Comparison of ENCODE assay signal across 15 cellular contexts in genomic region chr9:89274838-89275237, GRCh38. TPM values are rescaled to one million over a fixed set of nuclear protein-coding genes. Genes with fewer than 3 reads are reported as not detected.
A peak's percentile ranks its signal among the peaks of the same experiment; 100 is the strongest.
DNase-seq lines count a peak whose midpoint lies in the region; ATAC-seq and TF ChIP-seq lines count a peak whose summit lies in the region.
"Had no signal": no experiment of that assay in that cellular context is flagged by ENCODE, and none has a peak within 500 bp of the region (broad histone marks: within the 10 kb centered on the region; RNA-seq: fewer than 3 reads in every experiment).

No MANE protein-coding gene starts in this region.

- H3K4me2 ChIP-seq in IMR-90 (ENCODE audit: low read depth, low read length): peak overlapping the region; percentile 36; the same call in 1 of the 2 replicates
- H3K4me2 ChIP-seq: BLaER1 had no signal

- CTCF ChIA-PET in IMR-90 (lab: Yijun Ruan, JAX): no interaction called here

- peaks cover 30% of the 10 kb centered on the region for H3K9me3 Mint-ChIP-seq in activated T-cell treated with anti-CD3 and anti-CD28 coated beads, Interleukin-2, amount 50 U/mL, for 24 hours

- BruUV-seq in IMR-90 (replicated peaks; lab: Mats Ljungman, UMichigan): no TSS peak

- H3K4me1 Mint-ChIP-seq in activated T-cell treated with anti-CD3 and anti-CD28 coated beads, Interleukin-2, amount 50 U/mL, for 24 hours (ENCODE audit: low read depth): peaks cover 34% of the 10 kb centered on the region
- H3K4me1 Mint-ChIP-seq: activated B cell treated with CpG ODN at 0.5 μM for 24 hours had no signal

- H3K27ac Mint-ChIP-seq in activated T-cell treated with anti-CD3 and anti-CD28 coated beads, Interleukin-2, amount 50 U/mL, for 24 hours: no peak overlapping the region
- H3K27ac Mint-ChIP-seq: activated B cell treated with CpG ODN at 0.5 μM for 24 hours; activated naive CD8-positive, alpha-beta T cell had no signal

- H3K79me1 ChIP-seq in IMR-90 (ENCODE audit: low read depth in 1 of 2, low read length in 2 of 2): no peaks in the 10 kb centered on the region

- no peak overlapping the region for H3K56ac ChIP-seq in IMR-90 (ENCODE audit: extremely low read depth, insufficient read depth, low read length)

- no peak overlapping the region for H3K4me3 Mint-ChIP-seq in activated T-cell treated with anti-CD3 and anti-CD28 coated beads, Interleukin-2, amount 50 U/mL, for 24 hours
- H3K4me3 Mint-ChIP-seq: activated B cell treated with CpG ODN at 0.5 μM for 24 hours; activated naive CD8-positive, alpha-beta T cell had no signal

- peaks cover 3% of the 10 kb centered on the region for H3K36me3 Mint-ChIP-seq in activated T-cell treated with anti-CD3 and anti-CD28 coated beads, Interleukin-2, amount 50 U/mL, for 24 hours (ENCODE audit: low read depth)

- H3K36me3 ChIP-seq in IMR-90 (ENCODE audit: control insufficient read depth, insufficient read depth, low read length): no peaks in the 10 kb centered on the region
- H3K36me3 ChIP-seq in brain microvascular endothelial cell (replicated peaks): no peaks in the 10 kb centered on the region
- H3K36me3 ChIP-seq in right lobe of liver: no peaks in the 10 kb centered on the region
- H3K36me3 ChIP-seq: BLaER1, SJSA1 had no signal

- H3K4me1 ChIP-seq in IMR-90 (ENCODE audit: control insufficient read depth, insufficient read depth, low read length): peaks cover 7% of the 10 kb centered on the region; the same call in 1 of the 2 replicates
- H3K4me1 ChIP-seq in right lobe of liver: no peaks in the 10 kb centered on the region
- H3K4me1 ChIP-seq: SJSA1 had no signal

- H3K4ac ChIP-seq in IMR-90 (ENCODE audit: low read depth, low read length): no peak overlapping the region

- H3K14ac ChIP-seq in IMR-90 (replicated peaks; ENCODE audit: low read depth, low read length): no peak overlapping the region

- H3K9me1 ChIP-seq in IMR-90 (ENCODE audit: insufficient read depth, low read length): no peaks in the 10 kb centered on the region

- TF ChIP-seq RAD21 in IMR-90 (IDR thresholded peaks at IDR 0.05; ENCODE audit: low read length): 0 out of 2 replicates have a peak, but pooled peaks have one; percentile 14

- dilution Hi-C loops in IMR-90 (cut with HindIII; ENCODE audit: low sequenced_read_pairs, unreplicated experiment): no loop called here

- H2AK9ac ChIP-seq in IMR-90 (replicated peaks; ENCODE audit: low read depth, low read length, poor library complexity): no peak overlapping the region

- DNase-seq in activated T-cell treated with anti-CD3 and anti-CD28 coated beads for 48 hours (ENCODE audit: low read depth): peak; percentile 14
- DNase-seq in activated T-cell treated with anti-CD3 and anti-CD28 coated beads, Interleukin-2, amount 50 U/mL, for 24 hours: no peak
- DNase-seq in IMR-90: peak; percentile 99
- DNase-seq in brain microvascular endothelial cell: peak; percentile 94
- DNase-seq in renal cortical epithelial cell (ENCODE audit: low read depth): peak; percentile 92
- no peak for DNase-seq in right lobe of liver
- DNase-seq: activated B cell treated with CpG ODN at 0.5 μM for 24 hours, hippocampal formation, NCI-H1105, NCI-H510A had no signal

- H4K91ac ChIP-seq in IMR-90 (ENCODE audit: insufficient read depth, low read depth, low read length): no peak overlapping the region

- no peak overlapping the region for H3K9ac ChIP-seq in IMR-90 (ENCODE audit: low read depth, low read length)
- H3K9ac ChIP-seq: BLaER1 had no signal

- H2AK5ac ChIP-seq in IMR-90 (ENCODE audit: low read depth, low read length): no peak overlapping the region

- H3K18ac ChIP-seq in IMR-90 (ENCODE audit: low read depth, low read length): no peak overlapping the region

- no peaks in the 10 kb centered on the region for H4K20me1 ChIP-seq in IMR-90 (ENCODE audit: insufficient read depth, low read length)
- H4K20me1 ChIP-seq: BLaER1 had no signal

- TF ChIP-seq CTCF in IMR-90 (conservative IDR thresholded peaks at IDR 0.05; ENCODE audit: low read depth, low read length) (no peak), brain microvascular endothelial cell (IDR thresholded peaks at IDR 0.05; ENCODE audit: low read depth, low read length, missing control alignments) (no peak), right lobe of liver (IDR thresholded peaks at IDR 0.05) (no peak)

- WGBS in IMR-90 (ENCODE audit: extremely low coverage in 2 of 2, insufficient read length in 1 of 2), 2 experiments: no CpG with 5 or more reads among the region's 5 CpGs
- WGBS in right lobe of liver (ENCODE audit: insufficient coverage, low coverage, low lambda C conversion rate, missing lambda C conversion rate): 59% methylated on average over 5 of the region's 5 CpGs

- H3K4me3 ChIP-seq in IMR-90 (ENCODE audit: insufficient read depth, low read depth, low read length): no peak overlapping the region
- H3K4me3 ChIP-seq in brain microvascular endothelial cell (ENCODE audit: low read depth, low read length): no peak overlapping the region
- no peak overlapping the region for H3K4me3 ChIP-seq in right lobe of liver
- H3K4me3 ChIP-seq: BLaER1, SJSA1 had no signal

- H2BK15ac ChIP-seq in IMR-90 (ENCODE audit: low read depth, low read length): no peak overlapping the region; the same call in 2 of the 3 replicates

- H2BK20ac ChIP-seq in IMR-90 (ENCODE audit: low read depth, low read length): peak overlapping the region; percentile 90; the same call in 1 of the 2 replicates

- intact Hi-C loops in IMR-90 (cut with micrococcal nuclease) (loop anchor here (5.0 to 10.0 kb wide), 2 partner anchors 253 to 680 kb away; no protein-coding TSS in a partner anchor), right lobe of liver (cut with DNase I) (no loop called here)

- peak overlapping the region; percentile 83 for H2BK5ac ChIP-seq in IMR-90 (ENCODE audit: low read depth, low read length, poor library complexity, severe bottlenecking)

- 0 out of 2 replicates have a peak, but pooled peaks have one; percentile 28 for TF ChIP-seq POLR2A in IMR-90 (IDR thresholded peaks at IDR 0.05; ENCODE audit: low read depth, low read length)
- no peak for TF ChIP-seq POLR2A in right lobe of liver (IDR thresholded peaks at IDR 0.05)

- in situ Hi-C loops in IMR-90 (cut with MboI; ENCODE audit: low sequenced_read_pairs): loop anchor here (10.0 kb wide), 1 partner anchor 680 kb away; no protein-coding TSS in a partner anchor
- in situ Hi-C loops in brain microvascular endothelial cell (cut with HindIII; ENCODE audit: low pct_ligation_motif_present, low sequenced_read_pairs): no loop called here

- peak overlapping the region; percentile 55; the same call in 1 of the 2 replicates for H4K5ac ChIP-seq in IMR-90 (ENCODE audit: low read depth, low read length)

- ATAC-seq in IMR-90 (ENCODE audit: low read depth) (peak; percentile 93), HG03139 (IDR thresholded peaks at IDR 0.05; ENCODE audit: unreplicated experiment) (no peak), right lobe of liver (no peak), GM21529 (IDR thresholded peaks at IDR 0.05; ENCODE audit: unreplicated experiment) (no peak)

- H3K27me3 Mint-ChIP-seq in activated T-cell treated with anti-CD3 and anti-CD28 coated beads, Interleukin-2, amount 50 U/mL, for 24 hours: peaks cover 6% of the 10 kb centered on the region
- H3K27me3 Mint-ChIP-seq: activated naive CD8-positive, alpha-beta T cell had no signal

- H2AFZ ChIP-seq in IMR-90 (replicated peaks; ENCODE audit: low read length, poor library complexity): no peak overlapping the region

- H2BK120ac ChIP-seq in IMR-90 (ENCODE audit: low read depth, low read length): peak overlapping the region; percentile 77

- POLR2A ChIA-PET in IMR-90 (lab: Charles Lee; ENCODE audit: unreplicated experiment): no interaction called here

- H3K9me3 ChIP-seq in IMR-90 (ENCODE audit: control insufficient read depth, insufficient read depth, low read length) (peaks cover 12% of the 10 kb centered on the region), right lobe of liver (no peaks in the 10 kb centered on the region)
- H3K9me3 ChIP-seq: SJSA1 had no signal

- no peak overlapping the region for H3K23ac ChIP-seq in IMR-90 (ENCODE audit: low read depth, low read length)

- H3K27ac ChIP-seq in IMR-90 (ENCODE audit: insufficient read depth, low read length) (peak overlapping the region; percentile 55; the same call in 1 of the 2 replicates), brain microvascular endothelial cell (peak overlapping the region; percentile 78), right lobe of liver (no peak overlapping the region)
- H3K27ac ChIP-seq: BLaER1, SJSA1 had no signal

- H3K27me3 ChIP-seq in IMR-90 (ENCODE audit: control insufficient read depth, insufficient read depth, low read length): no peaks in the 10 kb centered on the region
- no peaks in the 10 kb centered on the region for H3K27me3 ChIP-seq in brain microvascular endothelial cell (replicated peaks)
- no peaks in the 10 kb centered on the region for H3K27me3 ChIP-seq in right lobe of liver
- H3K27me3 ChIP-seq: BLaER1, SJSA1 had no signal

- H4K8ac ChIP-seq in IMR-90 (ENCODE audit: low read depth in 2 of 2, low read length in 2 of 2): peak overlapping the region in 1 of 2 experiments; percentile 63; a peak in 1 of 4 replicates

TF ChIP-seq in IMR-90, 13 proteins besides CTCF, POLR2A, EP300 and RAD21 (continues in another document):
- TF ChIP-seq RCOR1 (IDR thresholded peaks at IDR 0.05; ENCODE audit: insufficient replicate concordance, low read length) (no peak), MXI1 (IDR thresholded peaks at IDR 0.05; ENCODE audit: borderline replicate concordance, low read depth, low read length) (peak; percentile 82; the same call in 1 of the 2 replicates), SMC3 (IDR thresholded peaks at IDR 0.05; ENCODE audit: low read depth, low read length) (no peak; the same call in 1 of the 2 replicates), FOS (IDR thresholded peaks at IDR 0.05; ENCODE audit: low read depth, low read length) (peak; percentile 87), MAZ (IDR thresholded peaks at IDR 0.05; ENCODE audit: borderline replicate concordance, low read depth, low read length) (peak; percentile 16; the same call in 1 of the 2 replicates), NFE2L2 (IDR thresholded peaks at IDR 0.05; ENCODE audit: low read depth, low read length) (peak; percentile 17; the same call in 1 of the 2 replicates), BHLHE40 (IDR thresholded peaks at IDR 0.05; ENCODE audit: low read depth, low read length) (peak; percentile 77), MAFK (IDR thresholded peaks at IDR 0.05; ENCODE audit: low read depth, low read length) (no peak)

RNA-seq across cellular contexts. Expression of gene CKS2, which starts 36.2 kb away (rescaled TPM):
- total RNA-seq in IMR-90 (2012; rRNA removed) (192 and 322 TPM in 2 replicates), renal cortical epithelial cell (69.7 and 208 TPM in 2 replicates), right lobe of liver (10 to 100 TPM in 3 of 6 experiments, 1 to 10 TPM in 3; 4.4 to 27.2 (median 9.1) TPM)
- polyA plus RNA-seq in IMR-90 (2012; rRNA removed): 261 and 325 TPM in 2 replicates
- 28.4 and 79.6 TPM in 2 replicates for polyA plus RNA-seq in IMR-90 (2012; cell fraction: cytosol; rRNA removed)
- polyA plus RNA-seq in IMR-90 (2012; cell fraction: nucleus; rRNA removed; ENCODE audit: low replicate concordance): 30.5 and 89.8 TPM in 2 replicates

RNA-seq across cellular contexts. Expression of gene SECISBP2, which starts 43.5 kb away (rescaled TPM):
- total RNA-seq in IMR-90 (2012; rRNA removed): 18.8 and 19.7 TPM in 2 replicates
- polyA plus RNA-seq in IMR-90 (2012; rRNA removed): 14.4 and 16.4 TPM in 2 replicates
- 5.2 and 5.9 TPM in 2 replicates for polyA plus RNA-seq in IMR-90 (2012; cell fraction: cytosol; rRNA removed)
- polyA plus RNA-seq in IMR-90 (2012; cell fraction: nucleus; rRNA removed; ENCODE audit: low replicate concordance): 28.0 and 65.2 TPM in 2 replicates
- 23.8 and 41.0 TPM in 2 replicates for total RNA-seq in renal cortical epithelial cell
- total RNA-seq in right lobe of liver: 10 to 100 TPM; 17.3 to 34.2 (median 26.5) TPM

Comparison
In these comparisons a context has a peak if more than half of its experiments do, and no peak if none do; other contexts are left out.
1. DNase-seq: peak in activated T-cell treated with anti-CD3 and anti-CD28 coated beads for 48 hours (single experiment), IMR-90 (single experiment), brain microvascular endothelial cell (single experiment) and renal cortical epithelial cell (single experiment); none in activated T-cell treated with anti-CD3 and anti-CD28 coated beads, Interleukin-2, amount 50 U/mL, for 24 hours (single experiment) and right lobe of liver (0 of 3).
2. H3K27ac ChIP-seq: peak in IMR-90 (single experiment) and brain microvascular endothelial cell (single experiment); none in right lobe of liver (0 of 3).